ENCODE assay signal across 8 cellular contexts in genomic region chr6:34249469-34250370, GRCh38. TPM values are rescaled to one million over a fixed set of nuclear protein-coding genes. Genes with fewer than 3 reads are reported as not detected.
DNase-seq lines count a peak whose midpoint lies in the region; ATAC-seq and TF ChIP-seq lines count a peak whose summit lies in the region.

No MANE protein-coding gene starts in this region.

- H3K27me3 ChIP-seq in mammary epithelial cell (ENCODE audit: insufficient read depth, low read length) (no peaks in the 10 kb centered on the region), lung (ENCODE audit: control insufficient read depth, insufficient read depth) (no peaks in the 10 kb centered on the region)

- H3K9ac ChIP-seq in mammary epithelial cell (ENCODE audit: insufficient read depth, low read length), result peak overlapping the region; percentile 49

- DNase-seq in AG08396 (ENCODE audit: low spot score) (peak; percentile 1), mammary epithelial cell (no peak), lung (ENCODE audit: low spot score) (no peak), hippocampal formation (lab: John Stamatoyannopoulos, UW) (no peak)
- no peak for DNase-seq in NK-92 treated with Interleukin-12 subunit alpha and Interleukin-12 subunit beta, amount 100 ng/mL, for 24 hours (lab: John Stamatoyannopoulos, UW)

- ATAC-seq in GM19372 (IDR thresholded peaks at IDR 0.05; ENCODE audit: low read depth, unreplicated experiment), result peak; percentile 19
- ATAC-seq in HG03460 (IDR thresholded peaks at IDR 0.05; ENCODE audit: unreplicated experiment), result peak; percentile 7
- ATAC-seq in lung (ENCODE audit: insufficient read depth, low FRiP score), result peak; percentile 7

- H3K4me1 ChIP-seq in mammary epithelial cell (ENCODE audit: insufficient read depth, low read length) (peaks cover 39% of the 10 kb centered on the region), lung (ENCODE audit: control insufficient read depth in 2 of 2, insufficient read depth in 2 of 2, low read length in 2 of 2) (peaks cover 0 to 8% of the 10 kb centered on the region in 2 donors), urinary bladder (ENCODE audit: insufficient read depth) (no peaks in the 10 kb centered on the region)

- in situ Hi-C loops in mammary epithelial cell (cut with MboI; ENCODE audit: low sequenced_read_pairs in 2 of 2), result no loop called here

- peaks cover 11% of the 10 kb centered on the region for H3K79me2 ChIP-seq in mammary epithelial cell (ENCODE audit: insufficient read depth, low read length)

- H3K4me2 ChIP-seq in mammary epithelial cell (ENCODE audit: insufficient read depth, low read depth, low read length), result peak overlapping the region; percentile 92

- intact Hi-C loops in mammary epithelial cell (cut with micrococcal nuclease), result loop anchor here (1.0 kb wide), 4 partner anchors 53 to 360 kb away; partner anchors contain the start of gene NUDT3

- H3K9me3 ChIP-seq in mammary epithelial cell (replicated peaks; ENCODE audit: insufficient read depth, low read length) (no peaks in the 10 kb centered on the region), lung (ENCODE audit: control insufficient read depth in 2 of 2, insufficient read depth in 1 of 2, low read length in 1 of 2) (no peaks in the 10 kb centered on the region)

- peak overlapping the region; percentile 95 for H2AFZ ChIP-seq in mammary epithelial cell (ENCODE audit: low read depth, low read length)

- no peaks in the 10 kb centered on the region for H4K20me1 ChIP-seq in mammary epithelial cell (ENCODE audit: insufficient read depth, low read length)

- no TSS peak for BruUV-seq in mammary epithelial cell (replicated peaks; lab: Mats Ljungman, UMichigan)

- H3K36me3 ChIP-seq in mammary epithelial cell (ENCODE audit: insufficient read depth, low read length) (peaks cover 2% of the 10 kb centered on the region), lung (ENCODE audit: control insufficient read depth in 2 of 2, insufficient read depth in 2 of 2, low read length in 2 of 2) (peaks cover 0 to 8% of the 10 kb centered on the region in 2 donors), urinary bladder (ENCODE audit: insufficient read depth) (no peaks in the 10 kb centered on the region)

- TF ChIP-seq CTCF in mammary epithelial cell (conservative IDR thresholded peaks at IDR 0.05 in 1 of 2, IDR thresholded peaks at IDR 0.05 in 1 of 2; ENCODE audit: extremely low read depth in 1 of 2, insufficient read depth in 1 of 2, low read depth in 1 of 2, low read length in 2 of 2), result no peak
- TF ChIP-seq CTCF in lung (IDR thresholded peaks at IDR 0.05; ENCODE audit: control extremely low read depth, extremely low read depth), result no peak

- CTCF ChIA-PET in mammary epithelial cell (lab: Charles Lee; ENCODE audit: low non-redundant PET), result interaction anchor here (1.6 kb wide), 1 partner anchor 165 kb away, joined by 23 read pairs; no protein-coding TSS in a partner anchor

- dilution Hi-C loops in mammary epithelial cell (cut with HindIII; ENCODE audit: low sequenced_read_pairs), result loop anchor here (5.0 kb wide), 1 partner anchor 93 kb away; no protein-coding TSS in a partner anchor

- peak overlapping the region; percentile 32 for H3K27ac ChIP-seq in mammary epithelial cell (ENCODE audit: insufficient read depth, low read depth, low read length)
- peak overlapping the region; percentile 85 to 94 for H3K27ac ChIP-seq in lung (ENCODE audit: low read depth in 1 of 2, low read length in 1 of 2)
- peak overlapping the region; percentile 88 for H3K27ac ChIP-seq in urinary bladder (ENCODE audit: low read depth)

- WGBS in mammary epithelial cell (ENCODE audit: low coverage, missing lambda C conversion rate), result 50% methylated on average over 18 of the region's 20 CpGs
- 44 to 48% methylated on average over 19 to 20 of the region's 20 CpGs for WGBS in lung, 2 donors
- WGBS in urinary bladder, result 48% methylated on average over 20 of the region's 20 CpGs

- H3K4me3 ChIP-seq in mammary epithelial cell (replicated peaks in 1 of 3; ENCODE audit: insufficient read depth in 1 of 3, low read depth in 2 of 3, low read length in 3 of 3), result peak overlapping the region; percentile 49 to 77 (median 71)
- H3K4me3 ChIP-seq in lung, result peak overlapping the region; percentile 73
- H3K4me3 ChIP-seq in urinary bladder (ENCODE audit: low read depth, low read length), result peak overlapping the region; percentile 48

RNA-seq across cellular contexts. Expression of gene SMIM29, which starts 0.9 kb away (rescaled TPM):
- total RNA-seq in mammary epithelial cell (10 to 100 TPM; 20.3 to 40.6 TPM), lung (10 to 100 TPM in 1 of 2 donors, 1 to 10 TPM in 1; 8.5 to 44.6 TPM), urinary bladder (4.2 TPM)
- polyA plus RNA-seq in mammary epithelial cell (48.6 TPM), lung (100 to 1,000 TPM in 1 of 2 donors, 10 to 100 TPM in 1; 71.9 to 122 TPM), urinary bladder (44.9 TPM)
- 29.8 TPM for polyA minus RNA-seq in mammary epithelial cell

RNA-seq across cellular contexts. Expression of gene HMGA1, which starts 13.0 kb away (rescaled TPM):
- total RNA-seq in mammary epithelial cell (100 to 1,000 TPM in 1 of 2 donors, 10 to 100 TPM in 1; 21.2 to 314 TPM), lung (100 to 1,000 TPM in 1 of 2 donors, 10 to 100 TPM in 1; 47.9 to 102 TPM), urinary bladder (12.4 TPM)
- polyA plus RNA-seq in mammary epithelial cell (151 TPM), lung (10 to 100 TPM; 95.9 to 98.0 TPM), urinary bladder (23.6 TPM)
- 338 TPM for polyA minus RNA-seq in mammary epithelial cell

Comparison
In these comparisons a context has a peak if more than half of its experiments do, and no peak if none do; other contexts are left out.
1. H3K27ac ChIP-seq: peak in every context shown above with its lines; median percentile 90 in lung; 88 in urinary bladder; 32 in mammary epithelial cell.